9 cellular contexts compared by ENCODE assay signal in the genomic region with DNA sequence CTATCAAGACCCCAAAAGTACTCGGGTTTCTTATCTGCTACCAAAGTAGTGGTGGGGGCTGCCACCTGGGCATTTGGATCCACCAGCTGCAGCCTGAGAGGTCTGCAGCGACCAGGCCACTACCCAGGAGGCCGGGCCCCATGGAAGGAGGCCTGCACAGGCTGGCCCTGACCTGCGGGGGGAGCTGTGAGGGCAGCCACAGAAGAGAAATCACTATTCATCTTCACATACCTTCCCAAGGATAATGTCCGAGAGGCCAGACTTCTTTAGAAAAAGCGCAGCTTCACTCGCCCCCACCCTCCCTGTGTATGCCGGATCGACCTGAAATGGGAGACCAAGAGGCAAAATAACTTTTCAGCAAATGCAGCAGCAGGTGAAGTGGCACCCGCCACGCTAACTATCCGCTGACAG. TPM values are rescaled to one million over a fixed set of nuclear protein-coding genes. Genes with fewer than 3 reads are reported as not detected.
A peak's percentile ranks its signal among the peaks of the same experiment; 100 is the strongest.
DNase-seq lines count a peak whose midpoint lies in the region; ATAC-seq lines count a peak whose summit lies in the region.
"Had no signal": no experiment of that assay in that cellular context is flagged by ENCODE, and none has a peak within 500 bp of the region (broad histone marks: within the 10 kb centered on the region; RNA-seq: fewer than 3 reads in every experiment).

No MANE protein-coding gene starts in this region.

- H3K27me3 Mint-ChIP-seq in activated naive CD8-positive, alpha-beta T cell treated with anti-CD3 and anti-CD28 coated beads, Interleukin-2, amount 50 U/mL, for 24 hours = no peaks in the 10 kb centered on the region

- in situ Hi-C loops in KBM-7 (cut with MboI; ENCODE audit: low pct_unique_long_range_greater_than_20kb, low sequenced_read_pairs) = no loop called here

- ATAC-seq in activated naive CD8-positive, alpha-beta T cell treated with anti-CD3 and anti-CD28 coated beads, Interleukin-2, amount 50 U/mL, for 24 hours = no peak
- ATAC-seq in HG03097 (IDR thresholded peaks at IDR 0.05; ENCODE audit: low FRiP score, unreplicated experiment) (no peak), HG03045 (IDR thresholded peaks at IDR 0.05; ENCODE audit: unreplicated experiment) (no peak), GM21360 (IDR thresholded peaks at IDR 0.05; ENCODE audit: unreplicated experiment) (no peak)

- no peak overlapping the region for H3K4me3 Mint-ChIP-seq in activated naive CD8-positive, alpha-beta T cell treated with anti-CD3 and anti-CD28 coated beads, Interleukin-2, amount 50 U/mL, for 24 hours

- no peaks in the 10 kb centered on the region for H3K9me3 Mint-ChIP-seq in activated naive CD8-positive, alpha-beta T cell treated with anti-CD3 and anti-CD28 coated beads, Interleukin-2, amount 50 U/mL, for 24 hours

- H3K4me1 Mint-ChIP-seq in activated naive CD8-positive, alpha-beta T cell treated with anti-CD3 and anti-CD28 coated beads, Interleukin-2, amount 50 U/mL, for 24 hours = peaks cover 44% of the 10 kb centered on the region

- H3K27ac Mint-ChIP-seq in activated naive CD8-positive, alpha-beta T cell treated with anti-CD3 and anti-CD28 coated beads, Interleukin-2, amount 50 U/mL, for 24 hours = no peak overlapping the region

- H3K36me3 Mint-ChIP-seq in activated naive CD8-positive, alpha-beta T cell treated with anti-CD3 and anti-CD28 coated beads, Interleukin-2, amount 50 U/mL, for 24 hours (ENCODE audit: low read depth) = peaks cover 20% of the 10 kb centered on the region

- DNase-seq in D341Med (ENCODE audit: low spot score) (peak; percentile 86), KBM-7 (peak; percentile 57), lung microvascular endothelial cell (ENCODE audit: low read depth in 2 of 2) (peak; percentile 48 to 60), amniotic stem cell (lab: John Stamatoyannopoulos, UW) (no peak)
- peak; percentile 52 for DNase-seq in activated naive CD8-positive, alpha-beta T cell treated with anti-CD3 and anti-CD28 coated beads, Interleukin-2, amount 50 U/mL, for 24 hours

RNA-seq across cellular contexts. Expression of gene EPS15L1, which starts 30.1 kb away (rescaled TPM):
- 5.9 and 6.7 TPM in 2 replicates for total RNA-seq in lung microvascular endothelial cell

RNA-seq across cellular contexts. Expression of gene CALR3, which starts 54.3 kb away (rescaled TPM):
- total RNA-seq in lung microvascular endothelial cell = not detected in 2 replicates
- total RNA-seq: glomerular endothelial cell had no signal

RNA-seq across cellular contexts. Expression of gene C19orf44, which starts 54.5 kb away (rescaled TPM):
- 1.1 and 1.4 TPM in 2 replicates for total RNA-seq in lung microvascular endothelial cell
